Comparison of ENCODE assay signal across 12 cellular contexts in genomic region chr16:31216116-31216469, GRCh38. TPM values are rescaled to one million over a fixed set of nuclear protein-coding genes. Genes with fewer than 3 reads are reported as not detected.
DNase-seq lines count a peak whose midpoint lies in the region; ATAC-seq and TF ChIP-seq lines count a peak whose summit lies in the region.
"Had no signal": no experiment of that assay in that cellular context is flagged by ENCODE, and none has a peak within 500 bp of the region (broad histone marks: within the 10 kb centered on the region; RNA-seq: fewer than 3 reads in every experiment).

No MANE protein-coding gene starts in this region.

- no peak for TF ChIP-seq EP300 in SK-N-SH (IDR thresholded peaks at IDR 0.05; ENCODE audit: borderline replicate concordance in 1 of 2, low read depth in 1 of 2, low read length in 1 of 2)

- H2AFZ ChIP-seq in SK-N-SH (ENCODE audit: low read depth) (no peak overlapping the region), smooth muscle cell (ENCODE audit: low read depth) (no peak overlapping the region)

- H3K9me3 ChIP-seq in SK-N-SH (no peaks in the 10 kb centered on the region), iPS DF 6.9 (ENCODE audit: control insufficient read depth, insufficient read depth, low read length) (no peaks in the 10 kb centered on the region), smooth muscle cell (replicated peaks; ENCODE audit: low read depth) (no peaks in the 10 kb centered on the region)

- no peaks in the 10 kb centered on the region for H3K36me3 Mint-ChIP-seq in activated B cell treated with CpG ODN at 0.5 μM for 24 hours (ENCODE audit: low read depth)
- no peaks in the 10 kb centered on the region for H3K36me3 Mint-ChIP-seq in HFFc6 (ENCODE audit: low read depth)

- H3K9me3 Mint-ChIP-seq in activated B cell treated with CpG ODN at 0.5 μM for 24 hours (no peaks in the 10 kb centered on the region), HFFc6 (no peaks in the 10 kb centered on the region)

- H3F3A ChIP-seq in SK-N-SH (replicated peaks; ENCODE audit: insufficient read depth), result no peaks in the 10 kb centered on the region
- H3F3A ChIP-seq in smooth muscle cell (ENCODE audit: low read depth), result no peaks in the 10 kb centered on the region

- H3K9ac ChIP-seq in SK-N-SH (no peak overlapping the region), smooth muscle cell (ENCODE audit: low read depth) (no peak overlapping the region)
- H3K9ac ChIP-seq: KMS-11 had no signal

- POLR2A ChIA-PET in SK-N-SH (lab: Yijun Ruan, JAX), result interaction anchor here (1.4 kb wide), 1 partner anchor 36 kb away, joined by 5 read pairs; the partner anchor contains the start of gene FUS
- POLR2A ChIA-PET in activated B cell treated with CpG ODN at 0.5 μM for 24 hours (lab: Charles Lee), result interaction anchor here (0.6 to 5.1 kb wide), 7 partner anchors 14 to 212 kb away, joined by 4 to 34 read pairs (median 8); partner anchors contain the start of genes FUS, KAT8 and PYCARD
- POLR2A ChIA-PET in RWPE1 (lab: Yijun Ruan, JAX; ENCODE audit: low non-redundant PET), result interaction anchor here (0.6 kb wide), 1 partner anchor 82 kb away, joined by 5 read pairs; no protein-coding TSS in a partner anchor

- DNase-seq in SK-N-SH (no peak), activated B cell treated with CpG ODN at 0.5 μM for 24 hours (no peak), iPS DF 6.9 (ENCODE audit: low read depth, low spot score) (no peak), smooth muscle cell (lab: John Stamatoyannopoulos, UW; ENCODE audit: unreplicated experiment) (no peak), RWPE1 (ENCODE audit: low spot score) (no peak), NCI-H748 (lab: John Stamatoyannopoulos, UW; ENCODE audit: unreplicated experiment) (no peak), HFFc6 (no peak)
- DNase-seq: NCI-H510A had no signal

- H3K4me1 ChIP-seq in SK-N-SH (ENCODE audit: control insufficient read depth in 1 of 2, insufficient read depth in 2 of 2, low read depth in 1 of 2, low read length in 1 of 2), result no peaks in the 10 kb centered on the region; a peak in 1 of 4 replicates
- H3K4me1 ChIP-seq in iPS DF 6.9 (ENCODE audit: control insufficient read depth, insufficient read depth, low read length), result peaks cover 9% of the 10 kb centered on the region
- H3K4me1 ChIP-seq in smooth muscle cell (ENCODE audit: low read depth), result peaks cover 23% of the 10 kb centered on the region

- H3K27ac ChIP-seq in SK-N-SH (ENCODE audit: low read depth in 2 of 2, low read length in 1 of 2) (no peak overlapping the region), iPS DF 6.9 (ENCODE audit: low read length) (no peak overlapping the region), smooth muscle cell (ENCODE audit: low read depth) (no peak overlapping the region), RWPE1 (no peak overlapping the region)
- H3K27ac ChIP-seq: KMS-11 had no signal

- TF ChIP-seq RAD21 in SK-N-SH (IDR thresholded peaks at IDR 0.05; ENCODE audit: low read length), result no peak

- H3K27me3 Mint-ChIP-seq in activated B cell treated with CpG ODN at 0.5 μM for 24 hours (peaks cover 24% of the 10 kb centered on the region), HFFc6 (ENCODE audit: insufficient read depth) (peaks cover 49% of the 10 kb centered on the region)

- no peaks in the 10 kb centered on the region for H3K9me2 ChIP-seq in SK-N-SH

- H3K4me3 ChIP-seq in SK-N-SH (ENCODE audit: low read depth in 2 of 2, low read length in 1 of 2) (no peak overlapping the region), iPS DF 6.9 (ENCODE audit: low read length) (0 out of 2 replicates have a peak overlapping the region, but pooled peaks have one; percentile 5), smooth muscle cell (no peak overlapping the region)

- CTCF ChIA-PET in SK-N-SH (lab: Yijun Ruan, JAX) (no interaction called here), activated B cell treated with CpG ODN at 0.5 μM for 24 hours (lab: Charles Lee) (interaction anchor here (1.1 to 1.2 kb wide), 4 partner anchors 13 to 167 kb away, joined by 3 read pairs; no protein-coding TSS in a partner anchor), RWPE1 (lab: Yijun Ruan, JAX) (interaction anchor here (1.1 kb wide), 1 partner anchor 227 kb away, joined by 3 read pairs; the partner anchor contains the start of gene ZNF843)

- TF ChIP-seq CTCF in SK-N-SH (IDR thresholded peaks at IDR 0.05) (no peak), activated B cell treated with CpG ODN at 0.5 μM for 24 hours (IDR thresholded peaks at IDR 0.05) (no peak), smooth muscle cell (IDR thresholded peaks at IDR 0.05; ENCODE audit: borderline replicate concordance, insufficient read depth, poor library complexity, severe bottlenecking) (no peak), RWPE1 (conservative IDR thresholded peaks at IDR 0.05; ENCODE audit: low read depth) (no peak), HFFc6 (IDR thresholded peaks at IDR 0.05) (no peak)

- no peak for ATAC-seq in SK-N-SH treated with all-trans-retinoic acid at 6 μM for 48 hours
- ATAC-seq in activated B cell treated with CpG ODN at 0.5 μM for 24 hours (ENCODE audit: low read depth), result no peak

- H3K27me3 ChIP-seq in SK-N-SH (ENCODE audit: insufficient read depth) (peaks cover 75% of the 10 kb centered on the region), iPS DF 6.9 (ENCODE audit: control insufficient read depth, insufficient read depth, low read length) (peaks cover 12% of the 10 kb centered on the region), smooth muscle cell (ENCODE audit: low read depth) (peaks cover 85% of the 10 kb centered on the region)

- WGBS in SK-N-SH (ENCODE audit: low lambda C conversion rate), result 12% methylated on average over 8 of the region's 10 CpGs
- WGBS in iPS DF 6.9 (ENCODE audit: insufficient coverage, insufficient read length), result no CpG with 5 or more reads among the region's 10 CpGs
- 21% methylated on average over 10 of the region's 10 CpGs for WGBS in smooth muscle cell (ENCODE audit: low lambda C conversion rate)

- 0 out of 2 replicates have a peak overlapping the region, but pooled peaks have one; percentile 79 for H3K4me2 ChIP-seq in SK-N-SH
- H3K4me2 ChIP-seq in smooth muscle cell, result peak overlapping the region; percentile 88
- H3K4me2 ChIP-seq: KMS-11 had no signal

- no peaks in the 10 kb centered on the region for H4K20me1 ChIP-seq in SK-N-SH (ENCODE audit: insufficient read depth)
- H4K20me1 ChIP-seq in smooth muscle cell (ENCODE audit: low read depth), result no peaks in the 10 kb centered on the region

- H3K79me2 ChIP-seq in SK-N-SH (ENCODE audit: insufficient read depth) (no peaks in the 10 kb centered on the region), smooth muscle cell (ENCODE audit: low read depth) (no peaks in the 10 kb centered on the region)

- H3K4me3 Mint-ChIP-seq in activated B cell treated with CpG ODN at 0.5 μM for 24 hours (peak overlapping the region; percentile 83), HFFc6 (no peak overlapping the region; the same call in 1 of the 2 replicates)

- intact Hi-C loops in activated B cell treated with CpG ODN at 0.5 μM for 24 hours (cut with micrococcal nuclease), result loop anchor here (1.0 to 5.0 kb wide), 2 partner anchors 14 to 41 kb away; partner anchors contain the start of genes ITGAM and PYCARD

- H3K27ac Mint-ChIP-seq in activated B cell treated with CpG ODN at 0.5 μM for 24 hours (no peak overlapping the region), HFFc6 (no peak overlapping the region)

- peaks cover 48% of the 10 kb centered on the region for H3K4me1 Mint-ChIP-seq in activated B cell treated with CpG ODN at 0.5 μM for 24 hours
- peaks cover 7% of the 10 kb centered on the region for H3K4me1 Mint-ChIP-seq in HFFc6 (ENCODE audit: low read depth)

- H3K36me3 ChIP-seq in SK-N-SH (replicated peaks in 1 of 2; ENCODE audit: control insufficient read depth in 1 of 2, insufficient read depth in 2 of 2, low read length in 1 of 2) (no peaks in the 10 kb centered on the region), iPS DF 6.9 (ENCODE audit: control insufficient read depth, insufficient read depth, low read length) (peaks cover 3% of the 10 kb centered on the region; the same call in 1 of the 2 replicates), smooth muscle cell (ENCODE audit: low read depth) (no peaks in the 10 kb centered on the region)

RNA-seq across cellular contexts. Expression of gene PYDC1, which starts 0.8 kb away (rescaled TPM):
- polyA plus RNA-seq in SK-N-SH (2012; rRNA removed) (not detected in 2 replicates), smooth muscle cell (1.1 and 1.7 TPM in 2 replicates)
- polyA plus RNA-seq in SK-N-SH (2012; cell fraction: cytosol; rRNA removed), result not detected in 2 replicates
- not detected in 2 replicates for polyA plus RNA-seq in SK-N-SH (2012; cell fraction: nucleus; rRNA removed)
- total RNA-seq in activated B cell treated with CpG ODN at 0.5 μM for 24 hours (0.27 TPM in 1 of 2 replicates, not detected in the other), smooth muscle cell (not detected in 2 replicates)
- total RNA-seq in HFFc6 (2021; fragmentation: NEBNext Ultra II Directional; extraction: Animal tissue kit (Norgen Biotek cat#: 25700)), result not detected
- total RNA-seq: lung microvascular endothelial cell had no signal
- polyA plus RNA-seq: adipose tissue had no signal

RNA-seq across cellular contexts. Expression of gene TRIM72, which starts 2.2 kb away (rescaled TPM):
- under 0.01 TPM in 1 of 2 replicates, not detected in the other for polyA plus RNA-seq in SK-N-SH (2012; rRNA removed)
- polyA plus RNA-seq in SK-N-SH (2012; cell fraction: cytosol; rRNA removed), result not detected in 2 replicates
- 0.01 and 0.02 TPM in 2 replicates for polyA plus RNA-seq in SK-N-SH (2012; cell fraction: nucleus; rRNA removed)
- 0.16 TPM in 1 of 2 replicates, not detected in the other for total RNA-seq in activated B cell treated with CpG ODN at 0.5 μM for 24 hours
- 0.04 TPM in 2 replicates for total RNA-seq in smooth muscle cell
- polyA plus RNA-seq in smooth muscle cell, result 0.07 TPM in 2 replicates
- under 1 TPM in 1 of 6 experiments, not detected in 5; 0.05 TPM for total RNA-seq in HFFc6 (2021; fragmentation: NEBNext Ultra II Directional; extraction: Animal tissue kit (Norgen Biotek cat#: 25700))
- total RNA-seq: lung microvascular endothelial cell had no signal

RNA-seq across cellular contexts. Expression of gene PYCARD, which starts 13.5 kb away (rescaled TPM):
- polyA plus RNA-seq in SK-N-SH (2012; rRNA removed), result 0.28 and 0.42 TPM in 2 replicates
- polyA plus RNA-seq in SK-N-SH (2012; cell fraction: cytosol; rRNA removed), result 0.35 and 0.50 TPM in 2 replicates
- 0.10 and 0.75 TPM in 2 replicates for polyA plus RNA-seq in SK-N-SH (2012; cell fraction: nucleus; rRNA removed)
- total RNA-seq in activated B cell treated with CpG ODN at 0.5 μM for 24 hours, result 21.7 and 27.8 TPM in 2 replicates
- 15.6 and 30.8 TPM in 2 replicates for total RNA-seq in smooth muscle cell
- 10.1 and 30.2 TPM in 2 replicates for polyA plus RNA-seq in smooth muscle cell
- total RNA-seq in HFFc6 (2021; fragmentation: NEBNext Ultra II Directional; extraction: Animal tissue kit (Norgen Biotek cat#: 25700)), result 10 to 100 TPM; 13.0 to 23.1 (median 22.5) TPM

RNA-seq across cellular contexts. Expression of gene FUS, which starts 36.2 kb away (rescaled TPM):
- polyA plus RNA-seq in SK-N-SH (2012; rRNA removed) (298 and 429 TPM in 2 replicates), smooth muscle cell (225 and 316 TPM in 2 replicates)
- 348 and 487 TPM in 2 replicates for polyA plus RNA-seq in SK-N-SH (2012; cell fraction: cytosol; rRNA removed)
- polyA plus RNA-seq in SK-N-SH (2012; cell fraction: nucleus; rRNA removed), result 643 and 809 TPM in 2 replicates
- total RNA-seq in activated B cell treated with CpG ODN at 0.5 μM for 24 hours (681 and 752 TPM in 2 replicates), smooth muscle cell (56.2 and 58.6 TPM in 2 replicates)
- 100 to 1,000 TPM; 275 to 504 (median 422) TPM for total RNA-seq in HFFc6 (2021; fragmentation: NEBNext Ultra II Directional; extraction: Animal tissue kit (Norgen Biotek cat#: 25700))

RNA-seq across cellular contexts. Expression of gene ITGAM, which starts 43.7 kb away (rescaled TPM):
- under 0.01 and 0.02 TPM in 2 replicates for polyA plus RNA-seq in SK-N-SH (2012; rRNA removed)
- polyA plus RNA-seq in SK-N-SH (2012; cell fraction: cytosol; rRNA removed), result 0.03 TPM in 1 of 2 replicates, not detected in the other
- 0.06 TPM in 2 replicates for polyA plus RNA-seq in SK-N-SH (2012; cell fraction: nucleus; rRNA removed)
- 40.6 and 44.6 TPM in 2 replicates for total RNA-seq in activated B cell treated with CpG ODN at 0.5 μM for 24 hours
- total RNA-seq in smooth muscle cell, result 0.40 TPM in 1 of 2 replicates, not detected in the other
- not detected in 2 replicates for polyA plus RNA-seq in smooth muscle cell
- total RNA-seq in HFFc6 (2021; fragmentation: NEBNext Ultra II Directional; extraction: Animal tissue kit (Norgen Biotek cat#: 25700)), result not detected
- total RNA-seq: lung microvascular endothelial cell had no signal
